ENCODE assay signal across 20 cellular contexts in the genomic region with DNA sequence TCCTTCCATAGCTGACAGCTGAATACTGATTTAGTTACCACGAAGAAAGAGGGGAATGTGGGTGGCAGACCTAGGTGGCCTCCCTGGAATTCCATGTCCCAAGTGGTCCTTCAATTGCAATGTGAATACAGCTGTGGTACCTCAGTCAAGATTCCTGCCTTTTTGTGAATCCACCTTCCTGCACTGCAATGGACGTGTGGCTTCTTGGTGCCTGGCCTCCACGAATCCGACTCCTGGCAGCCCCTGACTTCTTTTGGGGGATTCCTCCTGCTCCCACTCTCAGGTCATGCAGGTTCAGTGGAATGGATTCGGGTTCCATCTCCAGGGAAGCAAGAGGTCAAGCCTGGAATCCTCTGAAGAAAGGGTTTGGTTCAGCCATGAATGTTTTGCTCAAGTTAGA.
"Had no signal": no experiment of that assay in that cellular context is flagged by ENCODE, and none has a peak within 500 bp of the region (broad histone marks: within the 10 kb centered on the region; RNA-seq: fewer than 3 reads in every experiment).

No MANE protein-coding gene starts in this region.

- H3K27ac ChIP-seq: KMS-11, Peyer's patch, SJCRH30 had no signal

- H3K4me3 ChIP-seq: K562, Peyer's patch, SJCRH30 had no signal

- ATAC-seq: PC-3, Right ventricle myocardium inferior, SK-N-SH treated with all-trans-retinoic acid at 6 μM for 48 hours had no signal

- H3K27me3 ChIP-seq: Peyer's patch had no signal

- H3K27ac Mint-ChIP-seq: IgD-negative memory B cell had no signal

- DNase-seq: Kasumi-1; MM.1S; NCI-H1436; NCI-H187; NCI-H2029; NCI-H2081 treated with DMSO at 0.1 percent for 48 hours; NCI-H2171; NCI-H345; NCI-H446 treated with DMSO at 0.1 percent for 48 hours; NCI-H82; NK-92 treated with Interleukin-12 subunit alpha and Interleukin-12 subunit beta, amount 100 ng/mL, for 24 hours; PC-3; SHP77 treated with DMSO at 0.1 percent for 48 hours; SJCRH30 had no signal

- H3K4me1 Mint-ChIP-seq: IgD-negative memory B cell had no signal

- H3K9me3 ChIP-seq: Peyer's patch, SJCRH30 had no signal

- H3K4me3 Mint-ChIP-seq: IgD-negative memory B cell had no signal

- H3K27me3 Mint-ChIP-seq: IgD-negative memory B cell had no signal

- H3K36me3 ChIP-seq: Peyer's patch, SJCRH30 had no signal

- H3K36me3 Mint-ChIP-seq: IgD-negative memory B cell had no signal

- H3K4me2 ChIP-seq: KMS-11 had no signal

- H3K9ac ChIP-seq: KMS-11 had no signal

- H3K4me1 ChIP-seq: SJCRH30 had no signal
